Comparison of ENCODE assay signal across 8 cellular contexts in genomic region chr11:83285771-83286528, GRCh38. TPM values are rescaled to one million over a fixed set of nuclear protein-coding genes. Genes with fewer than 3 reads are reported as not detected.
DNase-seq lines count a peak whose midpoint lies in the region; ATAC-seq and TF ChIP-seq lines count a peak whose summit lies in the region.

CCDC90B (minus strand) TSS chr11:83286367; CDS start chr11:83285972, 395 bp downstream.

- peak within 1 kb of the TSS; percentile 99 for H3K4me3 Mint-ChIP-seq in activated CD4-positive, alpha-beta T cell treated with anti-CD3 and anti-CD28 coated beads, Interleukin-2, amount 10 ng/mL, durations not matched to agents 24 days and 14 days

- peaks cover 7% of the 10 kb centered on the region for H3K9me3 Mint-ChIP-seq in activated CD4-positive, alpha-beta T cell treated with anti-CD3 and anti-CD28 coated beads, Interleukin-2, amount 10 ng/mL, durations not matched to agents 24 days and 14 days

- DNase-seq in NCI-H526 treated with DMSO at 0.1 percent for 48 hours (lab: John Stamatoyannopoulos, UW) (peak; percentile 99), coronary artery (ENCODE audit: low spot score) (peak; percentile 97)
- peak; percentile 97 for DNase-seq in activated CD4-positive, alpha-beta T cell treated with anti-CD3 and anti-CD28 coated beads, Interleukin-2, amount 10 ng/mL, durations not matched to agents 24 days and 14 days
- DNase-seq in stimulated activated CD4-positive, alpha-beta T cell treated with anti-CD3 and anti-CD28 coated beads, Interleukin-1b, Interleukin-23, amount 100 ng/mL, for 4 hours (ENCODE audit: low read depth in 2 of 2): peak; percentile 78 to 83

- peak within 1 kb of the TSS; percentile 95 for H3K9ac ChIP-seq in BLaER1

- peaks cover 8% of the 10 kb centered on the region for H3K36me3 Mint-ChIP-seq in activated CD4-positive, alpha-beta T cell treated with anti-CD3 and anti-CD28 coated beads, Interleukin-2, amount 10 ng/mL, durations not matched to agents 24 days and 14 days (ENCODE audit: low read depth)

- H3K27me3 ChIP-seq in BLaER1: no peaks in the 10 kb centered on the region
- H3K27me3 ChIP-seq in layer of hippocampus (ENCODE audit: control insufficient read depth, insufficient read depth, low read length): no peaks in the 10 kb centered on the region

- H4K20me1 ChIP-seq in BLaER1: no peaks in the 10 kb centered on the region

- H3K27ac ChIP-seq in BLaER1 (peak within 1 kb of the TSS; percentile 97), coronary artery (peak within 1 kb of the TSS; percentile 96 to 97), layer of hippocampus (ENCODE audit: low read depth, low read length) (peak within 1 kb of the TSS; percentile 99)

- peak within 1 kb of the TSS; percentile 99 for H3K27ac Mint-ChIP-seq in activated CD4-positive, alpha-beta T cell treated with anti-CD3 and anti-CD28 coated beads, Interleukin-2, amount 10 ng/mL, durations not matched to agents 24 days and 14 days

- H3K9me3 ChIP-seq in BLaER1: no peaks in the 10 kb centered on the region

- intact Hi-C loops in activated CD4-positive, alpha-beta T cell treated with anti-CD3 and anti-CD28 coated beads, Interleukin-2, amount 10 ng/mL, durations not matched to agents 24 days and 14 days (cut with micrococcal nuclease): loop anchor here (1.0 to 10.0 kb wide), 5 partner anchors 93 to 385 kb away; partner anchors contain the start of genes ANKRD42, DDIAS and RAB30

- peak within 1 kb of the TSS; percentile 79 for H3K4me3 ChIP-seq in BLaER1
- peak within 1 kb of the TSS; percentile 80 for H3K4me3 ChIP-seq in coronary artery

- ATAC-seq in GM19324 (IDR thresholded peaks at IDR 0.05; ENCODE audit: low FRiP score, unreplicated experiment) (peak; percentile 92), HG03469 (IDR thresholded peaks at IDR 0.05; ENCODE audit: unreplicated experiment) (peak; percentile 83)

- H3K4me1 ChIP-seq in BLaER1: peaks cover 49% of the 10 kb centered on the region

- H3K36me3 ChIP-seq in BLaER1: no peaks in the 10 kb centered on the region

- peaks cover 11% of the 10 kb centered on the region for H3K27me3 Mint-ChIP-seq in activated CD4-positive, alpha-beta T cell treated with anti-CD3 and anti-CD28 coated beads, Interleukin-2, amount 10 ng/mL, durations not matched to agents 24 days and 14 days

- TF ChIP-seq CTCF in coronary artery (IDR thresholded peaks at IDR 0.05): no peak

- peaks cover 20% of the 10 kb centered on the region for H3K4me1 Mint-ChIP-seq in activated CD4-positive, alpha-beta T cell treated with anti-CD3 and anti-CD28 coated beads, Interleukin-2, amount 10 ng/mL, durations not matched to agents 24 days and 14 days

- peak within 1 kb of the TSS; percentile 89 for H3K4me2 ChIP-seq in BLaER1

RNA-seq across cellular contexts. Expression of gene CCDC90B, which starts in this region (rescaled TPM):
- total RNA-seq in activated CD4-positive, alpha-beta T cell treated with anti-CD3 and anti-CD28 coated beads, Interleukin-2, amount 10 ng/mL, durations not matched to agents 24 days and 14 days: 24.1 and 24.7 TPM in 2 replicates

Comparison
In these comparisons a context has a peak if more than half of its experiments do, and no peak if none do; other contexts are left out.
1. Peak in every context shown above with its lines: DNase-seq, ATAC-seq, H3K4me3 ChIP-seq and H3K27ac ChIP-seq.